ENCODE assay signal across 21 cellular contexts in genomic region chrX:64334467-64334866, GRCh38.
DNase-seq lines count a peak whose midpoint lies in the region; ATAC-seq, FAIRE-seq and TF ChIP-seq lines count a peak whose summit lies in the region.
"Had no signal": no experiment of that assay in that cellular context is flagged by ENCODE, and none has a peak within 500 bp of the region (broad histone marks: within the 10 kb centered on the region; RNA-seq: fewer than 3 reads in every experiment).

No MANE protein-coding gene starts in this region.

- no peak overlapping the region for H2BK15ac ChIP-seq in neuronal stem cell (ENCODE audit: low read length)

- H3K23ac ChIP-seq in neuronal stem cell (ENCODE audit: low read depth, low read length, poor library complexity): no peak overlapping the region

- no peak overlapping the region for H3K4me3 ChIP-seq in neuronal stem cell (ENCODE audit: low read length in 2 of 2)
- no peak overlapping the region for H3K4me3 ChIP-seq in transverse colon
- H3K4me3 ChIP-seq: BLaER1, GM12878, GM23338 had no signal

- no peak overlapping the region for H3K27ac ChIP-seq in neuronal stem cell (replicated peaks; ENCODE audit: low read length)
- peak overlapping the region; percentile 41 to 52 (median 48) for H3K27ac ChIP-seq in transverse colon
- no peak overlapping the region for H3K27ac ChIP-seq in substantia nigra (ENCODE audit: low read depth, low read length, poor library complexity, severe bottlenecking)
- H3K27ac ChIP-seq: 22Rv1, BLaER1, C4-2B had no signal

- H3K9me3 ChIP-seq in neuronal stem cell (replicated peaks in 1 of 2; ENCODE audit: control insufficient read depth in 2 of 2, insufficient read depth in 1 of 2, low read depth in 1 of 2, low read length in 2 of 2): no peaks in the 10 kb centered on the region
- H3K9me3 ChIP-seq in transverse colon: no peaks in the 10 kb centered on the region
- H3K9me3 ChIP-seq: BLaER1, Caco-2 had no signal

- H3K18ac ChIP-seq in neuronal stem cell (ENCODE audit: low read length): no peak overlapping the region

- TF ChIP-seq CTCF in transverse colon (IDR thresholded peaks at IDR 0.05): no peak

- no peaks in the 10 kb centered on the region for H3K36me3 ChIP-seq in neuronal stem cell (replicated peaks in 1 of 2; ENCODE audit: control insufficient read depth in 2 of 2, insufficient read depth in 2 of 2, low read length in 2 of 2)
- H3K36me3 ChIP-seq in transverse colon: no peaks in the 10 kb centered on the region

- intact Hi-C loops in left colon (cut with DNase I, micrococcal nuclease): no loop called here
- intact Hi-C loops in transverse colon (cut with DNase I; ENCODE audit: low total_unique reads): no loop called here

- H4K8ac ChIP-seq in neuronal stem cell (ENCODE audit: low read depth, low read length): no peak overlapping the region

- no peak for TF ChIP-seq EP300 in transverse colon (IDR thresholded peaks at IDR 0.05; ENCODE audit: low read depth)

- no peaks in the 10 kb centered on the region for H3K4me1 ChIP-seq in neuronal stem cell (ENCODE audit: control insufficient read depth in 2 of 2, insufficient read depth in 1 of 2, low read depth in 1 of 2, low read length in 2 of 2)
- H3K4me1 ChIP-seq in transverse colon: no peaks in the 10 kb centered on the region
- H3K4me1 ChIP-seq: BLaER1, Caco-2 had no signal

- H3K9ac ChIP-seq in neuronal stem cell (ENCODE audit: low read depth, low read length, poor library complexity): no peak overlapping the region
- H3K9ac ChIP-seq: BLaER1 had no signal

- H2AFZ ChIP-seq in neuronal stem cell (ENCODE audit: low read length): no peak overlapping the region
- H2AFZ ChIP-seq: GM23338 had no signal

- H3K27me3 ChIP-seq in neuronal stem cell (ENCODE audit: control insufficient read depth in 3 of 3, insufficient read depth in 3 of 3, low read depth in 1 of 3, low read length in 3 of 3): no peaks in the 10 kb centered on the region
- no peaks in the 10 kb centered on the region for H3K27me3 ChIP-seq in transverse colon

- no peak overlapping the region for H4K91ac ChIP-seq in neuronal stem cell (ENCODE audit: low read depth, low read length, poor library complexity)

- no peak overlapping the region for H3K14ac ChIP-seq in neuronal stem cell (ENCODE audit: low read length)

- ATAC-seq in left colon: peak; percentile 97
- ATAC-seq in HG02623 (IDR thresholded peaks at IDR 0.05; ENCODE audit: unreplicated experiment): no peak
- ATAC-seq: CD8-positive, alpha-beta T cell; GM12878; GM23338; HCT116 had no signal

- TF ChIP-seq POLR2A in transverse colon (IDR thresholded peaks at IDR 0.05): no peak

- no peak overlapping the region for H2BK120ac ChIP-seq in neuronal stem cell (ENCODE audit: low read depth, low read length)

- in situ Hi-C loops in transverse colon (cut with MboI; ENCODE audit: low pct_ligation_motif_present in 1 of 4, low pct_unique_long_range_greater_than_20kb in 1 of 4, low sequenced_read_pairs in 3 of 4): no loop called here
- in situ Hi-C loops in G401 (cut with HindIII; ENCODE audit: low sequenced_read_pairs): no loop called here

- no peaks in the 10 kb centered on the region for H3K79me1 ChIP-seq in neuronal stem cell (ENCODE audit: low read depth, low read length)

- H3K4me2 ChIP-seq in neuronal stem cell (ENCODE audit: insufficient read depth, low read length, poor library complexity, severe bottlenecking): no peak overlapping the region
- H3K4me2 ChIP-seq: BLaER1, GM23338 had no signal

- no peak overlapping the region for H2AK5ac ChIP-seq in neuronal stem cell (ENCODE audit: low read depth, low read length)

- no peak overlapping the region for H3K4ac ChIP-seq in neuronal stem cell (ENCODE audit: low read length)

- H2BK5ac ChIP-seq in neuronal stem cell (ENCODE audit: low read length): no peak overlapping the region

- DNase-seq in left colon (peak; percentile 39 to 59), neuronal stem cell (ENCODE audit: low spot score) (peak; percentile 0), transverse colon (peak; percentile 58), substantia nigra (lab: John Stamatoyannopoulos, UW) (no peak), G401 (ENCODE audit: low spot score) (no peak)
- DNase-seq: CD4-positive, CD25-positive, alpha-beta regulatory T cell; CD8-positive, alpha-beta T cell; DMS153; DND-41; GDM1; H9 had no signal

- no CpG with 5 or more reads among the region's 3 CpGs for WGBS in neuronal stem cell (ENCODE audit: extremely low coverage in 2 of 2, insufficient read length in 2 of 2, insufficient replicate concordance in 1 of 2), 2 donors
- WGBS in transverse colon (ENCODE audit: low coverage in 1 of 2), 2 donors: 37 to 40% methylated on average over 3 of the region's 3 CpGs

- FAIRE-seq in colon (lab: Jason Lieb, UNC): peak; percentile 84
- FAIRE-seq: A204.1, GM12878 had no signal

- H2BK12ac ChIP-seq in neuronal stem cell (ENCODE audit: low read length): no peak overlapping the region

Comparison
In these comparisons a context has a peak if more than half of its experiments do, and no peak if none do; other contexts are left out.
1. DNase-seq: peak in left colon (2 of 2), neuronal stem cell (single experiment) and transverse colon (single experiment); none in substantia nigra (0 of 49) and G401 (single experiment).
2. H3K27ac ChIP-seq: peak in transverse colon (4 of 4); none in neuronal stem cell (single experiment) and substantia nigra (single experiment).